8 cellular contexts compared by ENCODE assay signal in genomic region chr1:26602378-26602959, GRCh38.
DNase-seq lines count a peak whose midpoint lies in the region; ATAC-seq and TF ChIP-seq lines count a peak whose summit lies in the region.

No MANE protein-coding gene starts in this region.

- H3K4me3 ChIP-seq in MM.1S (ENCODE audit: low read length) (no peak overlapping the region), colonic mucosa (no peak overlapping the region), MG63 (no peak overlapping the region)

- H3K27me3 ChIP-seq in MM.1S (replicated peaks; ENCODE audit: insufficient read depth, low read length) (no peaks in the 10 kb centered on the region), colonic mucosa (no peaks in the 10 kb centered on the region), MG63 (no peaks in the 10 kb centered on the region)

- intact Hi-C loops in natural killer cell (cut with micrococcal nuclease) (loop anchor here (1.0 kb wide), 3 partner anchors 75 to 276 kb away; no protein-coding TSS in a partner anchor), colonic mucosa (cut with DNase I) (loop anchor here (2.0 to 5.0 kb wide), 3 partner anchors 74 to 275 kb away; no protein-coding TSS in a partner anchor)

- H3K4me1 ChIP-seq in MM.1S (ENCODE audit: low read length) (no peaks in the 10 kb centered on the region; the same call in 1 of the 2 replicates), colonic mucosa (no peaks in the 10 kb centered on the region)

- H3K36me3 ChIP-seq in MM.1S (replicated peaks; ENCODE audit: insufficient read depth, low read length) (no peaks in the 10 kb centered on the region), colonic mucosa (no peaks in the 10 kb centered on the region), MG63 (no peaks in the 10 kb centered on the region)

- no peak overlapping the region for H3K4me3 Mint-ChIP-seq in natural killer cell
- H3K4me3 Mint-ChIP-seq in natural killer cell treated with Interleukin-12 subunit alpha and Interleukin-12 subunit beta and Interleukin-15 and Interleukin-18, amount 100 ng/mL, for 72 hours, result no peak overlapping the region

- ATAC-seq in natural killer cell (peak; percentile 49 to 83 (median 69)), GM18511 (IDR thresholded peaks at IDR 0.05; ENCODE audit: unreplicated experiment) (no peak)
- ATAC-seq in natural killer cell treated with Interleukin-12 subunit alpha and Interleukin-12 subunit beta and Interleukin-15 and Interleukin-18, amount 100 ng/mL, for 72 hours, result no peak

- H3K9ac ChIP-seq in MM.1S (ENCODE audit: low read length) (no peak overlapping the region), colonic mucosa (ENCODE audit: low read depth in 2 of 2, low read length in 2 of 2) (no peak overlapping the region)

- no peaks in the 10 kb centered on the region for H3K9me3 ChIP-seq in MM.1S (replicated peaks; ENCODE audit: insufficient read depth, low read length)
- H3K9me3 ChIP-seq in colonic mucosa, result no peaks in the 10 kb centered on the region
- no peaks in the 10 kb centered on the region for H3K9me3 ChIP-seq in MG63

- no peak overlapping the region for H2AFZ ChIP-seq in MM.1S (ENCODE audit: low read length)

- no peak overlapping the region for H3K4me2 ChIP-seq in MM.1S (ENCODE audit: low read depth, low read length)

- H3K36me3 Mint-ChIP-seq in natural killer cell, result peaks cover 4% of the 10 kb centered on the region
- no peaks in the 10 kb centered on the region for H3K36me3 Mint-ChIP-seq in natural killer cell treated with Interleukin-12 subunit alpha and Interleukin-12 subunit beta and Interleukin-15 and Interleukin-18, amount 100 ng/mL, for 72 hours

- no peak overlapping the region for H3K27ac Mint-ChIP-seq in natural killer cell
- H3K27ac Mint-ChIP-seq in natural killer cell treated with Interleukin-12 subunit alpha and Interleukin-12 subunit beta and Interleukin-15 and Interleukin-18, amount 100 ng/mL, for 72 hours, result no peak overlapping the region

- H3K9me3 Mint-ChIP-seq in natural killer cell, result no peaks in the 10 kb centered on the region
- no peaks in the 10 kb centered on the region for H3K9me3 Mint-ChIP-seq in natural killer cell treated with Interleukin-12 subunit alpha and Interleukin-12 subunit beta and Interleukin-15 and Interleukin-18, amount 100 ng/mL, for 72 hours

- no peaks in the 10 kb centered on the region for H3K79me2 ChIP-seq in MM.1S (ENCODE audit: low read length)

- H3K27me3 Mint-ChIP-seq in natural killer cell (ENCODE audit: low read depth in 2 of 2), result peaks cover 0 to 5% of the 10 kb centered on the region in 2 donors
- H3K27me3 Mint-ChIP-seq in natural killer cell treated with Interleukin-12 subunit alpha and Interleukin-12 subunit beta and Interleukin-15 and Interleukin-18, amount 100 ng/mL, for 72 hours, result no peaks in the 10 kb centered on the region

- no peaks in the 10 kb centered on the region for H3K9me2 ChIP-seq in MM.1S (replicated peaks; ENCODE audit: insufficient read depth, low read length)

- no peaks in the 10 kb centered on the region; the same call in 1 of the 2 replicates for H3F3A ChIP-seq in MM.1S (ENCODE audit: insufficient read depth, low read length)

- H3K4me1 Mint-ChIP-seq in natural killer cell, result peaks cover 9% of the 10 kb centered on the region in 2 donors
- H3K4me1 Mint-ChIP-seq in natural killer cell treated with Interleukin-12 subunit alpha and Interleukin-12 subunit beta and Interleukin-15 and Interleukin-18, amount 100 ng/mL, for 72 hours (ENCODE audit: low read depth in 2 of 2), result peaks cover 20 to 25% of the 10 kb centered on the region in 2 donors

- TF ChIP-seq CTCF in natural killer cell (IDR thresholded peaks at IDR 0.05), result peak; percentile 98
- peak; percentile 91 for TF ChIP-seq CTCF in MM.1S (IDR thresholded peaks at IDR 0.05; ENCODE audit: low read length)
- TF ChIP-seq CTCF in colonic mucosa (IDR thresholded peaks at IDR 0.05), result peak; percentile 88

- no peaks in the 10 kb centered on the region for H4K20me1 ChIP-seq in MM.1S (ENCODE audit: insufficient read depth, low read length)

- DNase-seq in natural killer cell (no peak), MM.1S (peak; percentile 62), RPMI7951 (ENCODE audit: low read depth) (peak; percentile 65), colonic mucosa (peak; percentile 69), lung microvascular endothelial cell (ENCODE audit: low read depth in 2 of 2) (peak; percentile 64 to 77), MG63 (no peak)
- DNase-seq in natural killer cell treated with Interleukin-12 subunit alpha and Interleukin-12 subunit beta and Interleukin-15 and Interleukin-18, amount 100 ng/mL, for 72 hours (ENCODE audit: low spot score), result no peak

- H3K27ac ChIP-seq in MM.1S (ENCODE audit: low read length), result no peak overlapping the region
- no peak overlapping the region for H3K27ac ChIP-seq in colonic mucosa

Comparison
In these comparisons a context has a peak if more than half of its experiments do, and no peak if none do; other contexts are left out.
1. ATAC-seq: peak in natural killer cell (3 of 3); none in natural killer cell treated with Interleukin-12 subunit alpha and Interleukin-12 subunit beta and Interleukin-15 and Interleukin-18, amount 100 ng/mL, for 72 hours (0 of 2) and GM18511 (single experiment).
2. DNase-seq: peak in MM.1S (single experiment), RPMI7951 (single experiment), colonic mucosa (single experiment) and lung microvascular endothelial cell (2 of 2); none in natural killer cell (single experiment), natural killer cell treated with Interleukin-12 subunit alpha and Interleukin-12 subunit beta and Interleukin-15 and Interleukin-18, amount 100 ng/mL, for 72 hours (single experiment) and MG63 (single experiment).
3. Peak in every context shown above with its lines, with median percentiles within 50 percentile points of each other: CTCF ChIP-seq.